Comparison of ENCODE assay signal across 18 cellular contexts in genomic region chr10:99754670-99755069, GRCh38. TPM values are rescaled to one million over a fixed set of nuclear protein-coding genes. Genes with fewer than 3 reads are reported as not detected.
DNase-seq lines count a peak whose midpoint lies in the region; ATAC-seq, FAIRE-seq and TF ChIP-seq lines count a peak whose summit lies in the region.
"Had no signal": no experiment of that assay in that cellular context is flagged by ENCODE, and none has a peak within 500 bp of the region (broad histone marks: within the 10 kb centered on the region; RNA-seq: fewer than 3 reads in every experiment).

No MANE protein-coding gene starts in this region.

- TF ChIP-seq RAD21 in liver (IDR thresholded peaks at IDR 0.05), result peak; percentile 31 to 53

- no TSS peak for BruUV-seq in PC-9 (replicated peaks; lab: Mats Ljungman, UMichigan)

- no peaks in the 10 kb centered on the region for H3K27me3 ChIP-seq in liver (ENCODE audit: control insufficient read depth in 4 of 4, insufficient read depth in 4 of 4, low read length in 3 of 4)
- no peaks in the 10 kb centered on the region for H3K27me3 ChIP-seq in PC-9 (ENCODE audit: insufficient read depth, low read depth)

- H3F3A ChIP-seq in PC-9 (ENCODE audit: insufficient read depth, low read depth), result no peaks in the 10 kb centered on the region

- H3K36me3 ChIP-seq in liver (ENCODE audit: control insufficient read depth in 4 of 4, insufficient read depth in 3 of 4, low read depth in 1 of 4, low read length in 3 of 4), result peaks cover 3 to 29% (median 25%) of the 10 kb centered on the region in 4 donors
- H3K36me3 ChIP-seq in PC-9 (ENCODE audit: low read depth), result peaks cover 8% of the 10 kb centered on the region

- peak; percentile 74 for DNase-seq in ELR (ENCODE audit: low read depth)
- no peak for DNase-seq in RCC 7860 (ENCODE audit: low spot score)
- peak; percentile 44 for DNase-seq in epithelial cell of esophagus (ENCODE audit: low read depth)
- DNase-seq in PC-9, result no peak
- DNase-seq in NCI-H82 treated with DMSO at 0.1 percent for 48 hours (lab: John Stamatoyannopoulos, UW; ENCODE audit: unreplicated experiment), result no peak
- no peak for DNase-seq in sciatic nerve (ENCODE audit: low spot score)
- DNase-seq in DMS53 (lab: John Stamatoyannopoulos, UW), result no peak
- DNase-seq: C1 segment of cervical spinal cord, DND-41, GDM1, NCI-H1105, NCI-H187, NCI-H226, NCI-H526, RPMI8226 had no signal

- H3K4me1 ChIP-seq in liver (ENCODE audit: control insufficient read depth in 4 of 4, insufficient read depth in 4 of 4, low read length in 3 of 4) (peaks cover 2 to 13% (median 4%) of the 10 kb centered on the region in 4 donors), PC-9 (replicated peaks; ENCODE audit: insufficient read depth) (no peaks in the 10 kb centered on the region)

- POLR2A ChIA-PET in PC-9 (lab: Charles Lee; ENCODE audit: unreplicated experiment), result no interaction called here

- WGBS in liver, result 35% methylated on average over 1 of the region's 1 CpG

- H3K9me3 ChIP-seq in liver (ENCODE audit: control insufficient read depth in 4 of 4, low read length in 3 of 4), result no peaks in the 10 kb centered on the region
- no peaks in the 10 kb centered on the region for H3K9me3 ChIP-seq in PC-9 (ENCODE audit: insufficient read depth, low read depth)

- no peaks in the 10 kb centered on the region for H4K20me1 ChIP-seq in PC-9 (ENCODE audit: insufficient read depth)

- CTCF ChIA-PET in PC-9 (lab: Charles Lee), result no interaction called here

- no peak overlapping the region for H3K4me2 ChIP-seq in PC-9

- peak; percentile 76 for FAIRE-seq in RCC 7860 (lab: Jason Lieb, UNC)
- FAIRE-seq: GM12878, H1 had no signal

- TF ChIP-seq CTCF in epithelial cell of esophagus (IDR thresholded peaks at IDR 0.05; ENCODE audit: insufficient read depth, low read depth, low read length, missing control alignments) (no peak), liver (IDR thresholded peaks at IDR 0.05; ENCODE audit: low read depth, low read length, missing input control) (no peak), PC-9 (conservative IDR thresholded peaks at IDR 0.05) (no peak)

- intact Hi-C loops in PC-9 (cut with micrococcal nuclease; ENCODE audit: unreplicated experiment) (loop anchor here (5.0 kb wide), 1 partner anchor 33 kb away; no protein-coding TSS in a partner anchor), sciatic nerve (cut with DNase I) (no loop called here)

- peak overlapping the region; percentile 62 to 70 for H3K27ac ChIP-seq in liver (ENCODE audit: low read depth in 1 of 2, low read length in 2 of 2)
- no peak overlapping the region for H3K27ac ChIP-seq in PC-9

- H3K9me2 ChIP-seq in PC-9 (ENCODE audit: insufficient read depth), result no peaks in the 10 kb centered on the region

- no peak overlapping the region for H3K9ac ChIP-seq in liver (ENCODE audit: low read depth in 1 of 2, low read length in 2 of 2)

- H2AFZ ChIP-seq in PC-9, result no peak overlapping the region

- no peak for ATAC-seq in sciatic nerve
- ATAC-seq: GM12878 had no signal

- H3K4me3 ChIP-seq in epithelial cell of esophagus (ENCODE audit: low read length) (no peak overlapping the region), liver (ENCODE audit: low read depth in 1 of 3, low read length in 3 of 3) (no peak overlapping the region), PC-9 (no peak overlapping the region)
- H3K4me3 ChIP-seq: GM12878 had no signal

- no peaks in the 10 kb centered on the region for H3K79me2 ChIP-seq in PC-9 (ENCODE audit: low read depth)

TF ChIP-seq in liver, 16 proteins besides CTCF, POLR2A, EP300 and RAD21:
- TF ChIP-seq GABPA (IDR thresholded peaks at IDR 0.05 in 1 of 2, conservative IDR thresholded peaks at IDR 0.05 in 1 of 2) (peak in 1 of 2 donors; percentile 27), YY1 (IDR thresholded peaks at IDR 0.05) (peak; percentile 93), JUND (IDR thresholded peaks at IDR 0.05) (peak; percentile 58 to 94), SP1 (IDR thresholded peaks at IDR 0.05) (peak; percentile 86), EGR1 (IDR thresholded peaks at IDR 0.05; ENCODE audit: low read depth in 2 of 2) (no peak), RXRA (IDR thresholded peaks at IDR 0.05) (peak; percentile 58 to 80), MAX (IDR thresholded peaks at IDR 0.05) (peak; percentile 79), HNF4G (IDR thresholded peaks at IDR 0.05) (peak; percentile 64), ATF3 (IDR thresholded peaks at IDR 0.05) (no peak), TAF1 (conservative IDR thresholded peaks at IDR 0.05) (no peak), ZBTB33 (IDR thresholded peaks at IDR 0.05) (peak; percentile 35), FOXA1 (IDR thresholded peaks at IDR 0.05) (peak; percentile 72), NR2F2 (IDR thresholded peaks at IDR 0.05) (no peak), REST (IDR thresholded peaks at IDR 0.05) (peak; percentile 60), HNF4A (conservative IDR thresholded peaks at IDR 0.05) (peak; percentile 87 to 94), FOXA2 (IDR thresholded peaks at IDR 0.05) (peak; percentile 94)

RNA-seq across cellular contexts. Expression of gene CUTC, which starts 22.6 kb away (rescaled TPM):
- 10 to 100 TPM; 10.3 to 19.6 TPM for total RNA-seq in liver
- 10 to 100 TPM; 15.0 to 23.4 TPM for polyA plus RNA-seq in liver
- total RNA-seq in PC-9 (2021), result 7.6 and 9.2 TPM in 2 replicates
- 23.4 TPM for total RNA-seq in sciatic nerve

RNA-seq across cellular contexts. Expression of gene COX15, which starts 22.7 kb away (rescaled TPM):
- total RNA-seq in liver, result 10 to 100 TPM; 22.6 to 25.2 TPM
- 10 to 100 TPM; 13.4 to 19.0 TPM for polyA plus RNA-seq in liver
- 31.4 and 35.2 TPM in 2 replicates for total RNA-seq in PC-9 (2021)
- total RNA-seq in sciatic nerve, result 32.5 TPM

RNA-seq across cellular contexts. Expression of gene ABCC2, which starts 27.8 kb away (rescaled TPM):
- 100 to 1,000 TPM in 1 of 2 donors, 10 to 100 TPM in 1; 45.6 to 234 TPM for total RNA-seq in liver
- polyA plus RNA-seq in liver, result 10 to 100 TPM; 67.7 to 72.5 TPM
- 132 and 174 TPM in 2 replicates for total RNA-seq in PC-9 (2021)
- 10.4 TPM for total RNA-seq in sciatic nerve

Comparison
In these comparisons a context has a peak if more than half of its experiments do, and no peak if none do; other contexts are left out.
1. DNase-seq: peak in ELR (single experiment) and epithelial cell of esophagus (single experiment); none in RCC 7860 (single experiment), PC-9 (0 of 2), NCI-H82 treated with DMSO at 0.1 percent for 48 hours (single experiment), sciatic nerve (single experiment) and DMS53 (single experiment).